14 cellular contexts compared by ENCODE assay signal in the genomic region with DNA sequence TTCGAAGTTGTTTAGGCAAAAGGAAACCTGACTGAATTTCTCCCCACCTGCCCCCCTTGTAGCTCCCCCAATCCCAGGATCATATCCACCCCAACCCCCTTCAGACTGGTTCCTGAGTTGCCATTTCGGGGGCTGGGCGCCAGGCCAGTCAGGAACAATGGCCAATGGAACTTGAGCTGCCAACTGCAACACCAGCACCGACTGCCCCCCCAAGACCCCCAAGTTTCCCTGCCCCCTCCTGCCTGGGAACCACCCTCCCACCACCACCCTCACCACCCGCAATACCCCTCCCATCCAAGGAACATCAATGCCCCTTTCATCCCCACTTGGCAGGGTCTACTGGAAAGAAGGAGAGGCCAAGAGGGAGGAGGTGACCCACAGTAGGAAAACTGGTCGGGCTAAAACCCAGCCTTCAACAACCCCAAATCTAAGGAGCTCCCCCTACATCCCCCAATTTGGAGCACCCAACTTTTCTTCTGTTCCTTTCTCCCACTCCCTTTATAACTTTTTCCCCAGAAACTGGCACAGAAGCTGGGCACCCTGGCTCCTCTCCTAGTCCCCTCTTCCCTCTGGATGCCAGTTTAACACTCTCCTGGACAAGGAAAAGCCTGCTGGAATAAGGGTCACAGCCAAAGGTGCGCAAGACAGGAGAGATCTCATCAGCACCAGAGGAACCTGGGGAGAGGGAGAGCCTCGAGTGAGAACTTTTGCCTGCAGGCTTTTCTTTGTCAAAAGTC. TPM values are rescaled to one million over a fixed set of nuclear protein-coding genes. Genes with fewer than 3 reads are reported as not detected.
DNase-seq lines count a peak whose midpoint lies in the region; ATAC-seq, FAIRE-seq and TF ChIP-seq lines count a peak whose summit lies in the region.
"Had no signal": no experiment of that assay in that cellular context is flagged by ENCODE, and none has a peak within 500 bp of the region (broad histone marks: within the 10 kb centered on the region; RNA-seq: fewer than 3 reads in every experiment).

No MANE protein-coding gene starts in this region.

- H3K27me3 ChIP-seq in CD4-positive, CD25-positive, alpha-beta regulatory T cell (ENCODE audit: control insufficient read depth, insufficient read depth, low read length) = peaks cover 3% of the 10 kb centered on the region

- peaks cover 9% of the 10 kb centered on the region for H3K36me3 Mint-ChIP-seq in CD4-positive, CD25-positive, alpha-beta regulatory T cell
- peaks cover 1% of the 10 kb centered on the region for H3K36me3 Mint-ChIP-seq in progenitor cell of endocrine pancreas (ENCODE audit: insufficient read depth)
- H3K36me3 Mint-ChIP-seq: activated CD8-positive, alpha-beta memory T cell treated with anti-CD3 and anti-CD28 coated beads, Interleukin-2, amount 10 ng/mL, durations not matched to agents 7 days and 5 days had no signal

- no peaks in the 10 kb centered on the region for H3K9me3 Mint-ChIP-seq in CD4-positive, CD25-positive, alpha-beta regulatory T cell
- H3K9me3 Mint-ChIP-seq in progenitor cell of endocrine pancreas (ENCODE audit: low read depth) = no peaks in the 10 kb centered on the region

- no peak overlapping the region for H3K4me3 ChIP-seq in CD4-positive, CD25-positive, alpha-beta regulatory T cell (ENCODE audit: low read depth, low read length)

- no peak overlapping the region for H3K27ac ChIP-seq in CD4-positive, CD25-positive, alpha-beta regulatory T cell (ENCODE audit: insufficient read depth, low read length, poor library complexity, severe bottlenecking)

- peak overlapping the region in 1 of 3 donors; percentile 32 for H3K27ac Mint-ChIP-seq in CD4-positive, CD25-positive, alpha-beta regulatory T cell
- H3K27ac Mint-ChIP-seq in progenitor cell of endocrine pancreas = no peak overlapping the region
- H3K27ac Mint-ChIP-seq: activated CD8-positive, alpha-beta memory T cell treated with anti-CD3 and anti-CD28 coated beads, Interleukin-2, amount 10 ng/mL, durations not matched to agents 7 days and 5 days had no signal

- no peak for ATAC-seq in CD4-positive, CD25-positive, alpha-beta regulatory T cell (ENCODE audit: low read depth in 2 of 2)
- ATAC-seq in HG02852 (IDR thresholded peaks at IDR 0.05; ENCODE audit: unreplicated experiment) = no peak
- ATAC-seq: activated CD8-positive, alpha-beta memory T cell treated with anti-CD3 and anti-CD28 coated beads, Interleukin-2, amount 10 ng/mL, durations not matched to agents 7 days and 5 days had no signal

- no peak for DNase-seq in CD4-positive, CD25-positive, alpha-beta regulatory T cell
- DNase-seq in amygdala (lab: John Stamatoyannopoulos, UW) (peak in 54 of 56 donors; percentile 43 to 93 (median 81)), iPS-NIHi11 (ENCODE audit: low spot score) (peak; percentile 46), progenitor cell of endocrine pancreas (ENCODE audit: low spot score, unreplicated experiment) (no peak), HPDE6-E6E7 (ENCODE audit: extremely low spot score) (no peak), GM19239 (ENCODE audit: insufficient read length, low spot score) (no peak)
- DNase-seq in activated CD4-positive, CD25-positive, alpha-beta regulatory T cell (lab: John Stamatoyannopoulos, UW) = no peak
- DNase-seq: activated CD8-positive, alpha-beta memory T cell treated with anti-CD3 and anti-CD28 coated beads, Interleukin-2, amount 10 ng/mL, durations not matched to agents 7 days and 5 days; Calu3; NCI-H2171 had no signal

- TF ChIP-seq CTCF in progenitor cell of endocrine pancreas (IDR thresholded peaks at IDR 0.05; ENCODE audit: unreplicated experiment) = no peak

- peaks cover 0 to 30% (median 12%) of the 10 kb centered on the region in 4 donors for H3K4me1 Mint-ChIP-seq in CD4-positive, CD25-positive, alpha-beta regulatory T cell
- H3K4me1 Mint-ChIP-seq in progenitor cell of endocrine pancreas (ENCODE audit: low read depth) = peaks cover 24% of the 10 kb centered on the region

- FAIRE-seq in GM19239 (lab: Jason Lieb, UNC) = no peak
- FAIRE-seq: GM18507, H54 had no signal

- H3K4me1 ChIP-seq in CD4-positive, CD25-positive, alpha-beta regulatory T cell (ENCODE audit: control insufficient read depth, insufficient read depth, low read length, poor library complexity, severe bottlenecking) = peaks cover 20% of the 10 kb centered on the region

- no peaks in the 10 kb centered on the region for H3K36me3 ChIP-seq in CD4-positive, CD25-positive, alpha-beta regulatory T cell (ENCODE audit: control insufficient read depth, insufficient read depth, low read length)

- no peaks in the 10 kb centered on the region for H3K9me3 ChIP-seq in CD4-positive, CD25-positive, alpha-beta regulatory T cell (ENCODE audit: control insufficient read depth in 2 of 2, low read length in 2 of 2)

- H3K27me3 Mint-ChIP-seq in CD4-positive, CD25-positive, alpha-beta regulatory T cell = peaks cover 22% of the 10 kb centered on the region
- H3K27me3 Mint-ChIP-seq in progenitor cell of endocrine pancreas = peaks cover 9% of the 10 kb centered on the region

- peak overlapping the region; percentile 67 to 84 (median 72) for H3K4me3 Mint-ChIP-seq in CD4-positive, CD25-positive, alpha-beta regulatory T cell
- peak overlapping the region; percentile 86 for H3K4me3 Mint-ChIP-seq in progenitor cell of endocrine pancreas (ENCODE audit: low read depth)
- H3K4me3 Mint-ChIP-seq: activated CD8-positive, alpha-beta memory T cell treated with anti-CD3 and anti-CD28 coated beads, Interleukin-2, amount 10 ng/mL, durations not matched to agents 7 days and 5 days had no signal

RNA-seq across cellular contexts. Expression of a gene that starts 1.6 kb away (rescaled TPM):
- total RNA-seq in CD4-positive, CD25-positive, alpha-beta regulatory T cell = 15.7 TPM
- polyA plus RNA-seq in CD4-positive, CD25-positive, alpha-beta regulatory T cell = 10 to 100 TPM; 13.3 to 19.6 (median 18.0) TPM
- 58.6 and 61.5 TPM in 2 replicates for total RNA-seq in progenitor cell of endocrine pancreas

RNA-seq across cellular contexts. Expression of a gene that starts 3.6 kb away (rescaled TPM):
- total RNA-seq in CD4-positive, CD25-positive, alpha-beta regulatory T cell = not detected
- polyA plus RNA-seq in CD4-positive, CD25-positive, alpha-beta regulatory T cell = not detected
- total RNA-seq in progenitor cell of endocrine pancreas = 0.84 TPM in 1 of 2 replicates, not detected in the other
- total RNA-seq: activated CD8-positive, alpha-beta memory T cell treated with anti-CD3 and anti-CD28 coated beads, Interleukin-2, amount 10 ng/mL, durations not matched to agents 7 days and 5 days; Calu3 had no signal

RNA-seq across cellular contexts. Expression of a gene that starts 8.2 kb away (rescaled TPM):
- total RNA-seq in CD4-positive, CD25-positive, alpha-beta regulatory T cell = not detected
- not detected for polyA plus RNA-seq in CD4-positive, CD25-positive, alpha-beta regulatory T cell
- total RNA-seq in progenitor cell of endocrine pancreas = not detected in 2 replicates
- total RNA-seq: activated CD8-positive, alpha-beta memory T cell treated with anti-CD3 and anti-CD28 coated beads, Interleukin-2, amount 10 ng/mL, durations not matched to agents 7 days and 5 days; Calu3; lower leg skin had no signal

RNA-seq across cellular contexts. Expression of a gene that starts 15.7 kb away (rescaled TPM):
- not detected for total RNA-seq in CD4-positive, CD25-positive, alpha-beta regulatory T cell
- not detected for polyA plus RNA-seq in CD4-positive, CD25-positive, alpha-beta regulatory T cell
- not detected in 2 replicates for total RNA-seq in progenitor cell of endocrine pancreas
- total RNA-seq: activated CD8-positive, alpha-beta memory T cell treated with anti-CD3 and anti-CD28 coated beads, Interleukin-2, amount 10 ng/mL, durations not matched to agents 7 days and 5 days; Calu3 had no signal

RNA-seq across cellular contexts. Expression of a gene that starts 27.3 kb away (rescaled TPM):
- total RNA-seq in CD4-positive, CD25-positive, alpha-beta regulatory T cell = not detected
- polyA plus RNA-seq in CD4-positive, CD25-positive, alpha-beta regulatory T cell = not detected
- not detected in 2 replicates for total RNA-seq in progenitor cell of endocrine pancreas
- total RNA-seq: Calu3 had no signal

Comparison
In these comparisons a context has a peak if more than half of its experiments do, and no peak if none do; other contexts are left out.
1. DNase-seq: peak in amygdala (54 of 56) and iPS-NIHi11 (single experiment); none in CD4-positive, CD25-positive, alpha-beta regulatory T cell (0 of 3), progenitor cell of endocrine pancreas (single experiment), HPDE6-E6E7 (single experiment), GM19239 (single experiment) and activated CD4-positive, CD25-positive, alpha-beta regulatory T cell (0 of 4).